In the genomic region with DNA sequence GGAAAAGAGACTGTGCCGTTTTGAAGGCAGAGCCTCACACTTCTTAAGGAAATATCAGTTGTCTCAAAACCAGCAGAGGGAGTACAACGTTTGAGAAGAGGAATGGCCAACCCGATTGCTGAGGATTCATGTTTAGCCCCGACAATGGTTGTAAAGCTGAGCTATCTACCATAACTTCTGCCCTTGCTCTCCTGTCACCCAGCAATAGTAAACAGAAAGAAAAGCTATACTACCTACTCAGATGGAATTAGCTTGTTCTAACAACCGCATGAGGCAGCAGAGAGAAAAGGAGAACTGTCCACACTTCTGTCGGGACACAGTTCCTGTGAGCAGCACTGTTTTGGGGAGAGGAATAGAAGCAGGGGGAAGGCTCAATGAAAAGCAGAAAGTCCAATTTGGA, we compare ENCODE assay signal across 1 cellular context.
TF ChIP-seq lines count a peak whose summit lies in the region.

No MANE protein-coding gene starts in this region.

TF ChIP-seq in K562, 482 proteins besides CTCF, POLR2A, EP300 and RAD21 (continued from another document):
- 0 out of 2 replicates have a peak, but pooled peaks have one; percentile 18 for TF ChIP-seq RFX1 (IDR thresholded peaks at IDR 0.05)
- no peak for TF ChIP-seq HDAC6 (IDR thresholded peaks at IDR 0.05; ENCODE audit: low read depth, low read length)
- TF ChIP-seq KLF1 (tag; IDR thresholded peaks at IDR 0.05) = no peak
- TF ChIP-seq ELF4 (CRISPR knock-in tag; IDR thresholded peaks at IDR 0.05) = no peak
- TF ChIP-seq BCOR (IDR thresholded peaks at IDR 0.05) = no peak
- peak; percentile 42; the same call in 1 of the 2 replicates for TF ChIP-seq L3MBTL2 (IDR thresholded peaks at IDR 0.05)
- TF ChIP-seq CCAR2 (IDR thresholded peaks at IDR 0.05; ENCODE audit: low read depth, low read length) = no peak
- peak; percentile 28; the same call in 1 of the 2 replicates for TF ChIP-seq SMARCE1 (IDR thresholded peaks at IDR 0.05)
- no peak; the same call in 1 of the 2 replicates for TF ChIP-seq ZNF766 (CRISPR knock-in tag; conservative IDR thresholded peaks at IDR 0.05)
- no peak for TF ChIP-seq ZNF407 (IDR thresholded peaks at IDR 0.05; ENCODE audit: low read depth)
- TF ChIP-seq RBM34 (IDR thresholded peaks at IDR 0.05; ENCODE audit: borderline replicate concordance, insufficient read depth, low read length) = no peak
- TF ChIP-seq GATAD2B (IDR thresholded peaks at IDR 0.05; ENCODE audit: borderline replicate concordance) = no peak
- TF ChIP-seq TCF3 (CRISPR knock-in tag; IDR thresholded peaks at IDR 0.05) = peak; percentile 31
- no peak for TF ChIP-seq ZC3H11A (IDR thresholded peaks at IDR 0.05; ENCODE audit: low read depth, low read length)
- TF ChIP-seq TBP (optimal IDR thresholded peaks at IDR 0.05; ENCODE audit: low read depth, low read length) = no peak
- peak; percentile 79 to 81; a peak in 3 of 4 replicates for TF ChIP-seq FOXK2 (conservative IDR thresholded peaks at IDR 0.05 in 1 of 2, IDR thresholded peaks at IDR 0.05 in 1 of 2; ENCODE audit: low read depth in 2 of 2)
- TF ChIP-seq NBN (IDR thresholded peaks at IDR 0.05; ENCODE audit: low read depth) = peak; percentile 72; the same call in 1 of the 2 replicates
- TF ChIP-seq, protein P1, sequence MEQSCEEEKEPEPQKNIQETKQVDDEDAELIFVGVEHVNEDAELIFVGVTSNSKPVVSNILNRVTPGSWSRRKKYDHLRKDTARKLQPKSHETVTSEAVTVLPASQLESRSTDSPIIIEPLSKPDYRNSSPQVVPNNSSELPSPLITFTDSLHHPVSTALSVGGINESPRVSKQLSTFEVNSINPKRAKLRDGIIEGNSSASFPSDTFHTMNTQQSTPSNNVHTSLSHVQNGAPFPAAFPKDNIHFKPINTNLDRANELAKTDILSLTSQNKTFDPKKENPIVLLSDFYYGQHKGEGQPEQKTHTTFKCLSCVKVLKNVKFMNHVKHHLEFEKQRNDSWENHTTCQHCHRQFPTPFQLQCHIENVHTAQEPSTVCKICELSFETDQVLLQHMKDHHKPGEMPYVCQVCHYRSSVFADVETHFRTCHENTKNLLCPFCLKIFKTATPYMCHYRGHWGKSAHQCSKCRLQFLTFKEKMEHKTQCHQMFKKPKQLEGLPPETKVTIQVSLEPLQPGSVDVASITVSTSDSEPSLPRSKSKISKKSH (CRISPR knock-in tag; IDR thresholded peaks at IDR 0.05) = no peak
- TF ChIP-seq HNRNPLL (IDR thresholded peaks at IDR 0.05; ENCODE audit: low read depth, low read length, poor library complexity, severe bottlenecking) = no peak
- TF ChIP-seq, protein P2, sequence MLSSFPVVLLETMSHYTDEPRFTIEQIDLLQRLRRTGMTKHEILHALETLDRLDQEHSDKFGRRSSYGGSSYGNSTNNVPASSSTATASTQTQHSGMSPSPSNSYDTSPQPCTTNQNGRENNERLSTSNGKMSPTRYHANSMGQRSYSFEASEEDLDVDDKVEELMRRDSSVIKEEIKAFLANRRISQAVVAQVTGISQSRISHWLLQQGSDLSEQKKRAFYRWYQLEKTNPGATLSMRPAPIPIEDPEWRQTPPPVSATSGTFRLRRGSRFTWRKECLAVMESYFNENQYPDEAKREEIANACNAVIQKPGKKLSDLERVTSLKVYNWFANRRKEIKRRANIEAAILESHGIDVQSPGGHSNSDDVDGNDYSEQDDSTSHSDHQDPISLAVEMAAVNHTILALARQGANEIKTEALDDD (IDR thresholded peaks at IDR 0.05) = peak; percentile 97
- 0 out of 3 replicates have a peak, but pooled peaks of 1 of the 2 experiments have one; percentile 11 for TF ChIP-seq CBX3 (IDR thresholded peaks at IDR 0.05; ENCODE audit: borderline replicate concordance in 1 of 2, low read length in 2 of 2)
- TF ChIP-seq DIDO1 (tag; IDR thresholded peaks at IDR 0.05; ENCODE audit: low read depth) = no peak
- peak; percentile 11; the same call in 1 of the 2 replicates for TF ChIP-seq TEAD4 (IDR thresholded peaks at IDR 0.05; ENCODE audit: low read length)
- TF ChIP-seq TEAD4 (CRISPR knock-in tag; IDR thresholded peaks at IDR 0.05; ENCODE audit: borderline replicate concordance) = no peak
- TF ChIP-seq FOXK1 (CRISPR knock-in tag; IDR thresholded peaks at IDR 0.05; ENCODE audit: borderline replicate concordance) = 0 out of 2 replicates have a peak, but pooled peaks have one; percentile 67
- peak; percentile 31 for TF ChIP-seq MEIS2 (IDR thresholded peaks at IDR 0.05; ENCODE audit: partially characterized antibody)
- TF ChIP-seq THRB (CRISPR knock-in tag; conservative IDR thresholded peaks at IDR 0.05) = no peak
- TF ChIP-seq MEF2D (tag; conservative IDR thresholded peaks at IDR 0.05; ENCODE audit: low read depth) = 0 out of 2 replicates have a peak, but pooled peaks have one; percentile 5
- TF ChIP-seq MIER1 (IDR thresholded peaks at IDR 0.05; ENCODE audit: low read depth) = no peak
- TF ChIP-seq ZNF143 (CRISPR knock-in tag; IDR thresholded peaks at IDR 0.05) = no peak
- 0 out of 4 replicates have a peak, but pooled peaks of 1 of the 2 experiments have one; percentile 27 for TF ChIP-seq MNT (conservative IDR thresholded peaks at IDR 0.05)
- TF ChIP-seq RBFOX2 (IDR thresholded peaks at IDR 0.05; ENCODE audit: low read depth, low read length) = no peak
- TF ChIP-seq, protein P3, sequence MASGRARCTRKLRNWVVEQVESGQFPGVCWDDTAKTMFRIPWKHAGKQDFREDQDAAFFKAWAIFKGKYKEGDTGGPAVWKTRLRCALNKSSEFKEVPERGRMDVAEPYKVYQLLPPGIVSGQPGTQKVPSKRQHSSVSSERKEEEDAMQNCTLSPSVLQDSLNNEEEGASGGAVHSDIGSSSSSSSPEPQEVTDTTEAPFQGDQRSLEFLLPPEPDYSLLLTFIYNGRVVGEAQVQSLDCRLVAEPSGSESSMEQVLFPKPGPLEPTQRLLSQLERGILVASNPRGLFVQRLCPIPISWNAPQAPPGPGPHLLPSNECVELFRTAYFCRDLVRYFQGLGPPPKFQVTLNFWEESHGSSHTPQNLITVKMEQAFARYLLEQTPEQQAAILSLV (tag; IDR thresholded peaks at IDR 0.05) = no peak
- TF ChIP-seq ZEB2 (IDR thresholded peaks at IDR 0.05) = 0 out of 2 replicates have a peak, but pooled peaks have one; percentile 29
- no peak for TF ChIP-seq JUND (IDR thresholded peaks at IDR 0.05; ENCODE audit: borderline replicate concordance, low read depth, low read length)
- peak; percentile 21; the same call in 2 of the 3 replicates for TF ChIP-seq JUND (tag; IDR thresholded peaks at IDR 0.05; ENCODE audit: borderline replicate concordance, low read depth, low read length)
- TF ChIP-seq, protein P4, sequence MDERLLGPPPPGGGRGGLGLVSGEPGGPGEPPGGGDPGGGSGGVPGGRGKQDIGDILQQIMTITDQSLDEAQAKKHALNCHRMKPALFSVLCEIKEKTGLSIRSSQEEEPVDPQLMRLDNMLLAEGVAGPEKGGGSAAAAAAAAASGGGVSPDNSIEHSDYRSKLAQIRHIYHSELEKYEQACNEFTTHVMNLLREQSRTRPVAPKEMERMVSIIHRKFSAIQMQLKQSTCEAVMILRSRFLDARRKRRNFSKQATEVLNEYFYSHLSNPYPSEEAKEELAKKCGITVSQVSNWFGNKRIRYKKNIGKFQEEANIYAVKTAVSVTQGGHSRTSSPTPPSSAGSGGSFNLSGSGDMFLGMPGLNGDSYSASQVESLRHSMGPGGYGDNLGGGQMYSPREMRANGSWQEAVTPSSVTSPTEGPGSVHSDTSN (CRISPR knock-in tag; IDR thresholded peaks at IDR 0.05; ENCODE audit: low read depth) = no peak
- TF ChIP-seq, protein P4 (tag; conservative IDR thresholded peaks at IDR 0.05; ENCODE audit: low read depth) = 0 out of 2 replicates have a peak, but pooled peaks have one; percentile 15
- TF ChIP-seq CBFA2T3 (IDR thresholded peaks at IDR 0.05) = no peak
- TF ChIP-seq RFX5 (IDR thresholded peaks at IDR 0.05; ENCODE audit: low read depth, low read length) = no peak
